Comparison of ENCODE assay signal across 1 cellular context in genomic region chr1:94698759-94699502, GRCh38.
TF ChIP-seq lines count a peak whose summit lies in the region.

No MANE protein-coding gene starts in this region.

TF ChIP-seq in HepG2, 621 proteins besides CTCF, POLR2A, EP300 and RAD21 (continued from another document and continues in another):
- no peak for TF ChIP-seq ZBTB39 (CRISPR knock-in tag; IDR thresholded peaks at IDR 0.05)
- no peak for TF ChIP-seq GPBP1L1 (CRISPR knock-in tag; IDR thresholded peaks at IDR 0.05)
- no peak for TF ChIP-seq ZBTB26 (CRISPR knock-in tag; IDR thresholded peaks at IDR 0.05; ENCODE audit: borderline replicate concordance)
- peak; percentile 57; the same call in 1 of the 2 replicates for TF ChIP-seq NCOA2 (CRISPR knock-in tag; IDR thresholded peaks at IDR 0.05)
- no peak for TF ChIP-seq ZNF318 (CRISPR knock-in tag; IDR thresholded peaks at IDR 0.05)
- no peak for TF ChIP-seq ZNF703 (CRISPR knock-in tag; IDR thresholded peaks at IDR 0.05; ENCODE audit: borderline replicate concordance)
- TF ChIP-seq PHF8 (CRISPR knock-in tag; IDR thresholded peaks at IDR 0.05): no peak
- no peak for TF ChIP-seq ATM (IDR thresholded peaks at IDR 0.05; ENCODE audit: borderline replicate concordance)
- TF ChIP-seq ZBTB44 (CRISPR knock-in tag; IDR thresholded peaks at IDR 0.05): no peak
- TF ChIP-seq TARDBP (CRISPR knock-in tag; IDR thresholded peaks at IDR 0.05): peak; percentile 60; the same call in 1 of the 2 replicates
- TF ChIP-seq ZNF326 (CRISPR knock-in tag; IDR thresholded peaks at IDR 0.05; ENCODE audit: borderline replicate concordance): no peak
- TF ChIP-seq DDIT3 (CRISPR knock-in tag; IDR thresholded peaks at IDR 0.05): no peak
- TF ChIP-seq MXD3 (CRISPR knock-in tag; IDR thresholded peaks at IDR 0.05): no peak
- no peak for TF ChIP-seq ZNF672 (CRISPR knock-in tag; IDR thresholded peaks at IDR 0.05)
- 0 out of 2 replicates have a peak, but pooled peaks have one; percentile 30 for TF ChIP-seq ZNF317 (CRISPR knock-in tag; IDR thresholded peaks at IDR 0.05)
- peak; percentile 34; the same call in 1 of the 2 replicates for TF ChIP-seq RARA (CRISPR knock-in tag; IDR thresholded peaks at IDR 0.05)
- no peak for TF ChIP-seq ZNF687 (CRISPR knock-in tag; IDR thresholded peaks at IDR 0.05)
- no peak for TF ChIP-seq GRHL1 (CRISPR knock-in tag; conservative IDR thresholded peaks at IDR 0.05)
- TF ChIP-seq SPEN (CRISPR knock-in tag; IDR thresholded peaks at IDR 0.05; ENCODE audit: low read depth): no peak
- TF ChIP-seq CSRNP2 (CRISPR knock-in tag; conservative IDR thresholded peaks at IDR 0.05; ENCODE audit: low read depth): no peak
- no peak for TF ChIP-seq ZSCAN12 (CRISPR knock-in tag; IDR thresholded peaks at IDR 0.05)
